ENCODE assay signal across 9 cellular contexts in genomic region chr13:110409581-110409992, GRCh38.
A peak's percentile ranks its signal among the peaks of the same experiment; 100 is the strongest.
DNase-seq lines count a peak whose midpoint lies in the region; ATAC-seq and TF ChIP-seq lines count a peak whose summit lies in the region.
"Had no signal": no experiment of that assay in that cellular context is flagged by ENCODE, and none has a peak within 500 bp of the region (broad histone marks: within the 10 kb centered on the region; RNA-seq: fewer than 3 reads in every experiment).

No MANE protein-coding gene starts in this region.

- H3K9me3 ChIP-seq in breast epithelium = no peaks in the 10 kb centered on the region
- no peaks in the 10 kb centered on the region for H3K9me3 ChIP-seq in stomach smooth muscle (ENCODE audit: control insufficient read depth in 2 of 2, low read length in 2 of 2)

- no peak overlapping the region for H3K4me3 ChIP-seq in breast epithelium
- no peak overlapping the region for H3K4me3 ChIP-seq in stomach smooth muscle (ENCODE audit: low read length in 2 of 2)
- no peak overlapping the region for H3K4me3 ChIP-seq in dorsolateral prefrontal cortex

- DNase-seq in HT-29 (ENCODE audit: low spot score) (peak; percentile 28), breast epithelium (ENCODE audit: low spot score in 2 of 2) (peak in 1 of 2 donors; percentile 16), kidney tubule cell (ENCODE audit: low spot score) (peak; percentile 71), G401 (ENCODE audit: low spot score) (no peak), dorsolateral prefrontal cortex (no peak), erythroblast (lab: John Stamatoyannopoulos, UW) (no peak)
- DNase-seq: DMS79 had no signal

- H3K27ac ChIP-seq in breast epithelium (peak overlapping the region; percentile 86 to 89), stomach smooth muscle (ENCODE audit: low read length) (peak overlapping the region; percentile 96), dorsolateral prefrontal cortex (peak overlapping the region in 4 of 59 donors; percentile 13 to 55 (median 41))

- H3K4me1 ChIP-seq in breast epithelium (no peaks in the 10 kb centered on the region), stomach smooth muscle (ENCODE audit: control insufficient read depth, insufficient read depth, low read length) (peaks cover 91% of the 10 kb centered on the region)

- intact Hi-C loops in breast epithelium (cut with DNase I; ENCODE audit: low total_unique reads) = no loop called here
- intact Hi-C loops in dorsolateral prefrontal cortex (cut with DNase I) = no loop called here

- in situ Hi-C loops in G401 (cut with HindIII; ENCODE audit: low sequenced_read_pairs) = no loop called here

- no peaks in the 10 kb centered on the region for H3K36me3 ChIP-seq in breast epithelium
- H3K36me3 ChIP-seq in stomach smooth muscle (ENCODE audit: control insufficient read depth in 2 of 2, insufficient read depth in 2 of 2, low read length in 2 of 2) = peaks cover 14 to 17% of the 10 kb centered on the region in 2 donors

- H3K9ac ChIP-seq in stomach smooth muscle (ENCODE audit: low read length in 2 of 2) = no peak overlapping the region

- no peak for ATAC-seq in HG02840 (IDR thresholded peaks at IDR 0.05; ENCODE audit: low FRiP score, unreplicated experiment)

- H3K27me3 ChIP-seq in breast epithelium (no peaks in the 10 kb centered on the region), stomach smooth muscle (ENCODE audit: control insufficient read depth in 1 of 2, insufficient read depth in 2 of 2, low read length in 2 of 2) (no peaks in the 10 kb centered on the region), dorsolateral prefrontal cortex (no peaks in the 10 kb centered on the region)

- TF ChIP-seq CTCF in breast epithelium (IDR thresholded peaks at IDR 0.05) (no peak), dorsolateral prefrontal cortex (IDR thresholded peaks at IDR 0.05 in 54 of 56, conservative IDR thresholded peaks at IDR 0.05 in 2 of 56; ENCODE audit: low read depth in 1 of 56, partially characterized antibody in 56 of 56) (no peak)

- TF ChIP-seq POLR2A in breast epithelium (IDR thresholded peaks at IDR 0.05) (no peak), erythroblast (IDR thresholded peaks at IDR 0.05; ENCODE audit: low read length) (no peak)

Comparison
In these comparisons a context has a peak if more than half of its experiments do, and no peak if none do; other contexts are left out.
1. DNase-seq: peak in HT-29 (single experiment) and kidney tubule cell (single experiment); none in G401 (single experiment), dorsolateral prefrontal cortex (0 of 10) and erythroblast (0 of 2).